Comparison of ENCODE assay signal across 8 cellular contexts in genomic region chr1:27367160-27367650, GRCh38. TPM values are rescaled to one million over a fixed set of nuclear protein-coding genes. Genes with fewer than 3 reads are reported as not detected.
A peak's percentile ranks its signal among the peaks of the same experiment; 100 is the strongest.
DNase-seq lines count a peak whose midpoint lies in the region; ATAC-seq and TF ChIP-seq lines count a peak whose summit lies in the region.

No MANE protein-coding gene starts in this region.

- peaks cover 34% of the 10 kb centered on the region for H3K4me1 Mint-ChIP-seq in activated T-cell treated with anti-CD3 and anti-CD28 coated beads, Interleukin-2, amount 50 U/mL, for 72 hours (ENCODE audit: low read depth)

- no peak overlapping the region for H3K27ac Mint-ChIP-seq in activated T-cell treated with anti-CD3 and anti-CD28 coated beads, Interleukin-2, amount 50 U/mL, for 72 hours

- H3K4me1 ChIP-seq in lung (ENCODE audit: control insufficient read depth in 2 of 2, insufficient read depth in 2 of 2, low read length in 2 of 2) (peaks cover 0 to 16% of the 10 kb centered on the region in 2 donors), tibial artery (peaks cover 0 to 46% (median 29%) of the 10 kb centered on the region in 4 donors)

- H3K27me3 Mint-ChIP-seq in activated T-cell treated with anti-CD3 and anti-CD28 coated beads, Interleukin-2, amount 50 U/mL, for 72 hours (ENCODE audit: low read depth), result no peaks in the 10 kb centered on the region

- H3K27ac ChIP-seq in brain microvascular endothelial cell (no peak overlapping the region), lung (ENCODE audit: low read depth in 1 of 2, low read length in 1 of 2) (peak overlapping the region; percentile 63 to 92), tibial artery (peak overlapping the region; percentile 95 to 99)

- no peak for DNase-seq in activated T-cell treated with anti-CD3 and anti-CD28 coated beads, Interleukin-2, amount 50 U/mL, for 72 hours
- no peak for DNase-seq in activated T-cell treated with anti-CD3 and anti-CD28 coated beads, Interleukin-2, amount 50 U/mL, for 1 hour
- no peak for DNase-seq in brain microvascular endothelial cell
- no peak for DNase-seq in lung (ENCODE audit: low spot score)
- no peak for DNase-seq in tibial artery
- DNase-seq in retina, result no peak
- no peak for DNase-seq in SKM-1 (lab: John Stamatoyannopoulos, UW; ENCODE audit: unreplicated experiment)

- in situ Hi-C loops in brain microvascular endothelial cell (cut with HindIII; ENCODE audit: low pct_ligation_motif_present, low sequenced_read_pairs), result no loop called here

- no peaks in the 10 kb centered on the region for H3K36me3 Mint-ChIP-seq in activated T-cell treated with anti-CD3 and anti-CD28 coated beads, Interleukin-2, amount 50 U/mL, for 72 hours (ENCODE audit: insufficient read depth in 2 of 2)

- intact Hi-C loops in tibial artery (cut with DNase I; ENCODE audit: low total_unique reads), result no loop called here

- no peak for TF ChIP-seq CTCF in brain microvascular endothelial cell (IDR thresholded peaks at IDR 0.05; ENCODE audit: low read depth, low read length, missing control alignments)
- TF ChIP-seq CTCF in lung (IDR thresholded peaks at IDR 0.05; ENCODE audit: control extremely low read depth, extremely low read depth), result no peak
- no peak for TF ChIP-seq CTCF in tibial artery (IDR thresholded peaks at IDR 0.05)

- H3K27me3 ChIP-seq in brain microvascular endothelial cell (replicated peaks) (no peaks in the 10 kb centered on the region), lung (ENCODE audit: control insufficient read depth, insufficient read depth) (no peaks in the 10 kb centered on the region), tibial artery (no peaks in the 10 kb centered on the region)

- no peak for ATAC-seq in activated T-cell treated with anti-CD3 and anti-CD28 coated beads, Interleukin-2, amount 50 U/mL, for 72 hours (replicated peaks in 1 of 2)
- ATAC-seq in lung (ENCODE audit: insufficient read depth, low FRiP score) (no peak), GM18868 (IDR thresholded peaks at IDR 0.05; ENCODE audit: unreplicated experiment) (no peak)

- peak overlapping the region; percentile 74 for H3K4me3 ChIP-seq in brain microvascular endothelial cell (ENCODE audit: low read depth, low read length)
- H3K4me3 ChIP-seq in lung, result no peak overlapping the region
- peak overlapping the region; percentile 71 to 91 for H3K4me3 ChIP-seq in tibial artery

- H3K9me3 ChIP-seq in lung (ENCODE audit: control insufficient read depth in 2 of 2, insufficient read depth in 1 of 2, low read length in 1 of 2) (no peaks in the 10 kb centered on the region), tibial artery (no peaks in the 10 kb centered on the region)

- WGBS in lung, 2 donors, result 38 to 51% methylated on average over 8 of the region's 8 CpGs

- peak overlapping the region; percentile 77 to 78 for H3K4me3 Mint-ChIP-seq in activated T-cell treated with anti-CD3 and anti-CD28 coated beads, Interleukin-2, amount 50 U/mL, for 72 hours

- H3K36me3 ChIP-seq in brain microvascular endothelial cell (replicated peaks) (no peaks in the 10 kb centered on the region), lung (ENCODE audit: control insufficient read depth in 2 of 2, insufficient read depth in 2 of 2, low read length in 2 of 2) (peaks cover 4 to 26% of the 10 kb centered on the region in 2 donors), tibial artery (peaks cover 18 to 28% (median 25%) of the 10 kb centered on the region in 3 donors)

- H3K9me3 Mint-ChIP-seq in activated T-cell treated with anti-CD3 and anti-CD28 coated beads, Interleukin-2, amount 50 U/mL, for 72 hours, result no peaks in the 10 kb centered on the region

RNA-seq across cellular contexts. Expression of gene MAP3K6, which starts 0.4 kb away (rescaled TPM):
- 10 to 100 TPM in 1 of 2 donors, 1 to 10 TPM in 1; 8.3 to 10.4 TPM for total RNA-seq in activated T-cell treated with anti-CD3 and anti-CD28 coated beads, Interleukin-2, amount 50 U/mL, for 72 hours
- 10 to 100 TPM; 17.0 to 96.6 TPM for total RNA-seq in lung
- polyA plus RNA-seq in lung, result 10 to 100 TPM; 53.1 to 72.5 TPM

RNA-seq across cellular contexts. Expression of gene FCN3, which starts 7.4 kb away (rescaled TPM):
- not detected for total RNA-seq in activated T-cell treated with anti-CD3 and anti-CD28 coated beads, Interleukin-2, amount 50 U/mL, for 72 hours
- 100 to 1,000 TPM in 1 of 2 donors, 10 to 100 TPM in 1; 36.6 to 611 TPM for total RNA-seq in lung
- polyA plus RNA-seq in lung, result 100 to 1,000 TPM; 452 to 489 TPM

RNA-seq across cellular contexts. Expression of gene CD164L2, which starts 15.9 kb away (rescaled TPM):
- total RNA-seq in activated T-cell treated with anti-CD3 and anti-CD28 coated beads, Interleukin-2, amount 50 U/mL, for 72 hours, result not detected
- 10 to 100 TPM in 1 of 2 donors, 1 to 10 TPM in 1; 6.3 to 19.8 TPM for total RNA-seq in lung
- polyA plus RNA-seq in lung, result 10 to 100 TPM in 1 of 2 donors, 1 to 10 TPM in 1; 6.8 to 11.0 TPM

RNA-seq across cellular contexts. Expression of gene GPR3, which starts 25.2 kb away (rescaled TPM):
- total RNA-seq in activated T-cell treated with anti-CD3 and anti-CD28 coated beads, Interleukin-2, amount 50 U/mL, for 72 hours, result under 1 TPM; 0.81 to 0.91 TPM
- total RNA-seq in lung, result under 1 TPM; 0.51 to 0.58 TPM
- 1 to 10 TPM; 1.3 to 1.8 TPM for polyA plus RNA-seq in lung

RNA-seq across cellular contexts. Expression of gene SYTL1, which starts 25.4 kb away (rescaled TPM):
- 10 to 100 TPM; 73.1 to 89.9 TPM for total RNA-seq in activated T-cell treated with anti-CD3 and anti-CD28 coated beads, Interleukin-2, amount 50 U/mL, for 72 hours
- 10 to 100 TPM; 10.5 to 58.0 TPM for total RNA-seq in lung
- polyA plus RNA-seq in lung, result 10 to 100 TPM; 27.7 to 41.6 TPM

Comparison
In these comparisons a context has a peak if more than half of its experiments do, and no peak if none do; other contexts are left out.
1. RNA of gene FCN3, which starts 7.4 kb away (total RNA-seq): 36.6 to 611 TPM in lung; not detected in activated T-cell treated with anti-CD3 and anti-CD28 coated beads, Interleukin-2, amount 50 U/mL, for 72 hours; every median in the first group is over 10 times any median in the second.
2. RNA of gene CD164L2, which starts 15.9 kb away (total RNA-seq): 6.3 to 19.8 TPM in lung; not detected in activated T-cell treated with anti-CD3 and anti-CD28 coated beads, Interleukin-2, amount 50 U/mL, for 72 hours; every median in the first group is over 4 times any median in the second.